In genomic region chr2:89761171-89761570, GRCh38 we compare ENCODE assay signal across 2 cellular contexts.
DNase-seq lines count a peak whose midpoint lies in the region; ATAC-seq, FAIRE-seq and TF ChIP-seq lines count a peak whose summit lies in the region.
"Not testable (repeated sequence)": the region's sequence is repeated elsewhere in the genome, so short reads cannot be mapped to it uniquely, and the experiment has no call there.

No MANE protein-coding gene starts in this region.

- not testable (repeated sequence) for TF ChIP-seq POLR2A in K562 (conservative IDR thresholded peaks at IDR 0.05)

- H3K4me1 ChIP-seq in K562 (replicated peaks in 1 of 2; ENCODE audit: control insufficient read depth in 2 of 2, insufficient read depth in 2 of 2, low read length in 2 of 2): not testable (repeated sequence)

- not testable (repeated sequence) for H4K20me1 ChIP-seq in K562 (replicated peaks; ENCODE audit: control insufficient read depth, insufficient read depth, low read length)

- TF ChIP-seq CTCF in GM10248 (IDR thresholded peaks at IDR 0.05; ENCODE audit: control extremely low read depth, extremely low read depth, low read depth, missing control alignments); K562 (IDR thresholded peaks at IDR 0.05 in 2 of 3, conservative IDR thresholded peaks at IDR 0.05 in 1 of 3; ENCODE audit: insufficient read depth in 2 of 3, low read depth in 1 of 3, low read length in 3 of 3): not testable (repeated sequence)

- in situ Hi-C loops in K562 (cut with MboI): loop anchor here (5.0 kb wide), 1 partner anchor 84 kb away; no protein-coding TSS in a partner anchor

- not testable (repeated sequence) for H3K27ac ChIP-seq in K562 (ENCODE audit: extremely low read depth, low read depth, low read length)

- not testable (repeated sequence) for H2AFZ ChIP-seq in K562 (ENCODE audit: low read depth, low read length)

- not testable (repeated sequence) for ATAC-seq in K562

- CTCF ChIA-PET in GM10248 (lab: Yijun Ruan, JAX); K562 (lab: Yijun Ruan, JAX; ENCODE audit: low intra/inter-chr PET ratio): not testable (repeated sequence)

- H3K79me2 ChIP-seq in K562 (ENCODE audit: control insufficient read depth, insufficient read depth, low read length): not testable (repeated sequence)

- BruUV-seq in K562 (replicated peaks; lab: Mats Ljungman, UMichigan): not testable (repeated sequence)

- H3K9me3 ChIP-seq in K562 (replicated peaks; ENCODE audit: control insufficient read depth, insufficient read depth, low read depth, low read length): not testable (repeated sequence)

- POLR2A ChIA-PET in GM10248 (lab: Yijun Ruan, JAX); K562 (lab: Yijun Ruan, JAX): not testable (repeated sequence)

- not testable (repeated sequence) for H3K9me1 ChIP-seq in K562 (ENCODE audit: control insufficient read depth, insufficient read depth, low read length)

- H3K4me3 ChIP-seq in K562: not testable (repeated sequence)

- 0% methylated on average over 2 of the region's 2 CpGs for WGBS in K562 (ENCODE audit: insufficient coverage, low coverage, missing lambda C conversion rate)

- H3K9ac ChIP-seq in K562 (ENCODE audit: insufficient read depth in 1 of 2, low read depth in 2 of 2, low read length in 2 of 2): not testable (repeated sequence)

- not testable (repeated sequence) for H3K4me2 ChIP-seq in K562 (ENCODE audit: insufficient read depth, low read length)

- not testable (repeated sequence) for FAIRE-seq in K562 (lab: Jason Lieb, UNC)

- intact Hi-C loops in K562 (cut with micrococcal nuclease): not testable (repeated sequence)

- not testable (repeated sequence) for TF ChIP-seq EP300 in K562 (IDR thresholded peaks at IDR 0.05; ENCODE audit: low read length)

- not testable (repeated sequence) for H3K27me3 ChIP-seq in K562 (ENCODE audit: control insufficient read depth in 2 of 2, insufficient read depth in 2 of 2, low read length in 2 of 2)

- H3K36me3 ChIP-seq in K562 (ENCODE audit: control insufficient read depth, insufficient read depth, low read length): not testable (repeated sequence)

- DNase-seq in GM10248 (ENCODE audit: extremely low spot score): peak; percentile 0
- DNase-seq in K562 (ENCODE audit: extremely low read depth in 1 of 4, low spot score in 3 of 4): not testable (repeated sequence)

- not testable (repeated sequence) for TF ChIP-seq RAD21 in K562 (CRISPR knock-in tag; conservative IDR thresholded peaks at IDR 0.05 in 1 of 2, IDR thresholded peaks at IDR 0.05 in 1 of 2)

TF ChIP-seq in K562, 482 proteins besides CTCF, POLR2A, EP300 and RAD21:
- TF ChIP-seq CUX1 (CRISPR knock-in tag; IDR thresholded peaks at IDR 0.05): peak; percentile 99
TF ChIP-seq in K562: peak in this region for 1; not testable (repeated sequence) for 481.
